Comparison of ENCODE assay signal across 7 cellular contexts in genomic region chr1:220218397-220219135, GRCh38. TPM values are rescaled to one million over a fixed set of nuclear protein-coding genes. Genes with fewer than 3 reads are reported as not detected.
A peak's percentile ranks its signal among the peaks of the same experiment; 100 is the strongest.
DNase-seq lines count a peak whose midpoint lies in the region; ATAC-seq and TF ChIP-seq lines count a peak whose summit lies in the region.
"Not testable (repeated sequence)": the region's sequence is repeated elsewhere in the genome, so short reads cannot be mapped to it uniquely, and the experiment has no call there.

No MANE protein-coding gene starts in this region.

- not testable (repeated sequence) for H3K4me3 ChIP-seq in ascending aorta

- H3K4me1 ChIP-seq in ascending aorta, result not testable (repeated sequence)

- ATAC-seq in HG02870 (IDR thresholded peaks at IDR 0.05; ENCODE audit: unreplicated experiment) (peak; percentile 32), SK-N-SH treated with all-trans-retinoic acid at 6 μM for 48 hours (peak; percentile 98), left cardiac atrium (peak; percentile 78 to 79)

- not testable (repeated sequence) for H3K27me3 ChIP-seq in ascending aorta

- TF ChIP-seq CTCF in GM12874 (IDR thresholded peaks at IDR 0.05; ENCODE audit: insufficient read depth, low read depth, low read length) (peak; percentile 38; the same call in 1 of the 2 replicates), ascending aorta (IDR thresholded peaks at IDR 0.05) (peak in 2 of 3 experiments; percentile 34 to 52)

- not testable (repeated sequence) for H3K36me3 ChIP-seq in ascending aorta

- peak; percentile 59 for DNase-seq in NCI-H1105 treated with DMSO at 0.1 percent for 48 hours (lab: John Stamatoyannopoulos, UW)
- DNase-seq in ascending aorta (ENCODE audit: low spot score in 2 of 2), result not testable (repeated sequence)
- peak; percentile 53 for DNase-seq in left cardiac atrium
- peak in 8 of 10 donors; percentile 20 to 93 (median 58) for DNase-seq in posterior cingulate gyrus

- intact Hi-C loops in ascending aorta (cut with DNase I); left cardiac atrium (cut with DNase I): not testable (repeated sequence)
- intact Hi-C loops in posterior cingulate gyrus (cut with DNase I), result loop anchor here (5.0 kb wide), 1 partner anchor 1304 kb away; no protein-coding TSS in a partner anchor

- not testable (repeated sequence) for H3K27ac ChIP-seq in ascending aorta

- not testable (repeated sequence) for H3K9me3 ChIP-seq in ascending aorta

RNA-seq across cellular contexts. Expression of gene RAB3GAP2, which starts 53.7 kb away (rescaled TPM):
- 9.8 TPM for total RNA-seq in ascending aorta
- total RNA-seq in left cardiac atrium, result 10 to 100 TPM; 22.2 to 30.1 TPM

Comparison
In these comparisons a context has a peak if more than half of its experiments do, and no peak if none do; other contexts are left out.
1. ATAC-seq: peak in every context shown above with its lines; median percentile 98 in SK-N-SH treated with all-trans-retinoic acid at 6 μM for 48 hours; 78 in left cardiac atrium; 32 in HG02870.